ENCODE assay signal across 1 cellular context in the genomic region with DNA sequence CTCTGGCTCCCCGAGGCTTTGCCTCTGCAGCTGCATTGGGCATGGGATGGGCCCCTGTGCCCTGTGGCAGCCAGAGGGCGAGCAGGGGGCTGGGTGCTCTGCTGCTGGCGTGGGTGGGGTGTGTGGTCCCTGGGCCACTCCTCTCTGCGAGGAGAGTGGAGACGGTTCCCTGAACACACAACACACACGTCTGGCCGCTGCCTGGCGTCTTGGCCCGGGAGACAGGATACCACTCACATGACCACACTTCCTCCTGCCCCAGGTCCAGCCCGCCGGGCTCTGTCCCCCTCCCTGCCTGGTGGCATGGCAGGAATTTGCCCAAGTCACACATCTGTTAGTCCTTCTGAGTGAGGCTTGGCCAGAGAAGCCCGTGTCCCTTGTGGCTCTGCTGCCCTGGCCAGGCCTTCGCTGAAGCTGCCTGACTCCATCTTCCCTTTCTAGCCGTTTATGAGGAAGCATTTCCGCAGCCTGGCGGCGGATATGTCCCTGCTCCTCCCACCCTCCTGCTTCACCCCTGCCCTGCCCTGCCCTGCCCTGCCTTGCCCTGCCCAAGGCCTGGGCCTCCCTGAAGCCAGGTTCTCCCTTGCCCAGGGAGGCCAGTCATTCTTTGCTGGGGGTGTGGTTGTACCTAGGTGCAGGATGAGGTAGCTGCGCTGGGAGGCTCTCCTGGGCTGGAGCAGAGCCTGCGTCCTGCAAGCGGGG.
TF ChIP-seq lines count a peak whose summit lies in the region.

No MANE protein-coding gene starts in this region.

TF ChIP-seq in GM23338, 12 proteins besides CTCF, POLR2A, EP300 and RAD21 (continued from another document):
- TF ChIP-seq, protein P1, sequence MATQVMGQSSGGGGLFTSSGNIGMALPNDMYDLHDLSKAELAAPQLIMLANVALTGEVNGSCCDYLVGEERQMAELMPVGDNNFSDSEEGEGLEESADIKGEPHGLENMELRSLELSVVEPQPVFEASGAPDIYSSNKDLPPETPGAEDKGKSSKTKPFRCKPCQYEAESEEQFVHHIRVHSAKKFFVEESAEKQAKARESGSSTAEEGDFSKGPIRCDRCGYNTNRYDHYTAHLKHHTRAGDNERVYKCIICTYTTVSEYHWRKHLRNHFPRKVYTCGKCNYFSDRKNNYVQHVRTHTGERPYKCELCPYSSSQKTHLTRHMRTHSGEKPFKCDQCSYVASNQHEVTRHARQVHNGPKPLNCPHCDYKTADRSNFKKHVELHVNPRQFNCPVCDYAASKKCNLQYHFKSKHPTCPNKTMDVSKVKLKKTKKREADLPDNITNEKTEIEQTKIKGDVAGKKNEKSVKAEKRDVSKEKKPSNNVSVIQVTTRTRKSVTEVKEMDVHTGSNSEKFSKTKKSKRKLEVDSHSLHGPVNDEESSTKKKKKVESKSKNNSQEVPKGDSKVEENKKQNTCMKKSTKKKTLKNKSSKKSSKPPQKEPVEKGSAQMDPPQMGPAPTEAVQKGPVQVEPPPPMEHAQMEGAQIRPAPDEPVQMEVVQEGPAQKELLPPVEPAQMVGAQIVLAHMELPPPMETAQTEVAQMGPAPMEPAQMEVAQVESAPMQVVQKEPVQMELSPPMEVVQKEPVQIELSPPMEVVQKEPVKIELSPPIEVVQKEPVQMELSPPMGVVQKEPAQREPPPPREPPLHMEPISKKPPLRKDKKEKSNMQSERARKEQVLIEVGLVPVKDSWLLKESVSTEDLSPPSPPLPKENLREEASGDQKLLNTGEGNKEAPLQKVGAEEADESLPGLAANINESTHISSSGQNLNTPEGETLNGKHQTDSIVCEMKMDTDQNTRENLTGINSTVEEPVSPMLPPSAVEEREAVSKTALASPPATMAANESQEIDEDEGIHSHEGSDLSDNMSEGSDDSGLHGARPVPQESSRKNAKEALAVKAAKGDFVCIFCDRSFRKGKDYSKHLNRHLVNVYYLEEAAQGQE (IDR thresholded peaks at IDR 0.05; ENCODE audit: unreplicated experiment): no peak
- no peak for TF ChIP-seq EZH2phosphoT487 (IDR thresholded peaks at IDR 0.05; ENCODE audit: unreplicated experiment)
